In the genomic region with DNA sequence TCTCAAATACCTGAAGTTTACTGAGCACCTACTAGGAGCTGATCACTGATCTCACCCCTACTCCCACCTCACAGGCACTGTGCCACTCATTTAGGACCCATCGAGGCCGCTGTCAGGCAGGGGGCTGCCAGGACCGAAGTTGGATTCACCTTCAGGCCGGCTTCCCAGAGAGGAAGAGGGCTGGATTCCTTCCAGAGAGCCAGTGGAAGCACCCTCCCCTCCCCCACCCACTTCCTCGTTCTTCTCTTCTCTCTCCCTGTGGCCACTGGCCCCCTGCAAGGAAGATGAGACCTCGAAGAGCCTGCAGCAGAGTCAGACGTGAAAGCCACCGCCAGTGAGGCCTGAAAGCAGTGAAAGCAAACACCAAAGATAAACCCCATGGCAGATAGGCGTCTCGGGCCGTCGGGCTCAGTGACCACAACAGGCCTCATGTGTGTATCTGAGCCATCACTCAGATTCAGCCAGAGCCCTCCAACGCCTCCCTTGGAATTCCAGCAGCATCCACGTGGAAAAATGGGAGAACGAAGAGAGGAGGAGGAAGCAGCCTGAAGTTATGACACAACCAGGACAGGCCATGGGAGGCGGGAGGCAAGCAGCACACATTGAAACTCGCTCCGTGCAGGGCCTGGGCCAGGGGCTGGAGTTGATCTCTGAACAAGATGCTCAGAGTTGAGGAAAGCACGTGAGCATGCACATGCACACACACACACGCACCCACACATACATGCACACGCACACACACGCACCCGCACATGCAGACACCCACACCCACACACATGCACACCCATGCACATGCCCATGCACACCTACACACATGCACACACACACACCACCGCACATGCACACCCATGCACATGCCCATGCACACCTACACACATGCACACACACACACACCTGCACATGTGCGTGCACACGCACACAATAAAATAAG, we compare ENCODE assay signal across 12 cellular contexts. TPM values are rescaled to one million over a fixed set of nuclear protein-coding genes. Genes with fewer than 3 reads are reported as not detected.
DNase-seq lines count a peak whose midpoint lies in the region; ATAC-seq and TF ChIP-seq lines count a peak whose summit lies in the region.
"Had no signal": no experiment of that assay in that cellular context is flagged by ENCODE, and none has a peak within 500 bp of the region (broad histone marks: within the 10 kb centered on the region; RNA-seq: fewer than 3 reads in every experiment).

No MANE protein-coding gene starts in this region.

- H3K79me1 ChIP-seq in mesendoderm (ENCODE audit: low read length) = no peaks in the 10 kb centered on the region

- peak overlapping the region; percentile 65 to 88 for H3K4me3 Mint-ChIP-seq in CD14-positive monocyte
- peak overlapping the region; percentile 59 for H3K4me3 Mint-ChIP-seq in activated T-helper 1 cell treated with anti-CD3 and anti-CD28 coated beads, Interleukin-12 subunit alpha, Interleukin-12 subunit beta, Interleukin-2, Interleukin-4 antibody, amounts not matched to agents 30 ng/mL and 10 ng/mL and 1 ng/mL, durations not matched to agents 14 hours and 24 hours and 36 hours

- H3K27me3 ChIP-seq in HL-60 (ENCODE audit: insufficient read depth, poor library complexity, severe bottlenecking) = no peaks in the 10 kb centered on the region
- no peaks in the 10 kb centered on the region for H3K27me3 ChIP-seq in mesendoderm (ENCODE audit: insufficient read depth, low read length, poor library complexity)

- no peak overlapping the region for H4K5ac ChIP-seq in mesendoderm (ENCODE audit: low read length)

- H3K4me2 ChIP-seq in mesendoderm (ENCODE audit: low read length) = no peak overlapping the region
- H3K4me2 ChIP-seq: KMS-11 had no signal

- H3K4me3 ChIP-seq in HL-60 (replicated peaks; ENCODE audit: insufficient read depth, low read length) (no peak overlapping the region), mesendoderm (ENCODE audit: low read length) (no peak overlapping the region)

- H3K79me2 ChIP-seq in mesendoderm (ENCODE audit: control insufficient read depth, insufficient read depth, low read length) = no peaks in the 10 kb centered on the region

- peaks cover 7% of the 10 kb centered on the region for H3K4me1 ChIP-seq in mesendoderm (ENCODE audit: control insufficient read depth, low read depth, low read length)

- H3K36me3 ChIP-seq in mesendoderm (ENCODE audit: control insufficient read depth, insufficient read depth, low read length) = no peaks in the 10 kb centered on the region

- no CpG with 5 or more reads among the region's 26 CpGs for WGBS in mesendoderm (ENCODE audit: extremely low coverage, insufficient coverage, low lambda C conversion rate)

- no peak overlapping the region for H3K18ac ChIP-seq in mesendoderm (ENCODE audit: low read length)

- no peak overlapping the region for H2AK5ac ChIP-seq in mesendoderm (ENCODE audit: low read length)

- peaks cover 0 to 3% of the 10 kb centered on the region in 2 donors for H3K36me3 Mint-ChIP-seq in CD14-positive monocyte
- H3K36me3 Mint-ChIP-seq in activated T-helper 1 cell treated with anti-CD3 and anti-CD28 coated beads, Interleukin-12 subunit alpha, Interleukin-12 subunit beta, Interleukin-2, Interleukin-4 antibody, amounts not matched to agents 30 ng/mL and 10 ng/mL and 1 ng/mL, durations not matched to agents 14 hours and 24 hours and 36 hours (ENCODE audit: low read depth) = no peaks in the 10 kb centered on the region

- H3K27ac ChIP-seq in HL-60 (replicated peaks) = peak overlapping the region; percentile 84
- no peak overlapping the region for H3K27ac ChIP-seq in mesendoderm (ENCODE audit: low read depth, low read length)
- H3K27ac ChIP-seq: KMS-11 had no signal

- H3K27me3 Mint-ChIP-seq in CD14-positive monocyte (ENCODE audit: low read depth in 3 of 3) = peaks cover 0 to 3% (median 0%) of the 10 kb centered on the region in 3 donors
- H3K27me3 Mint-ChIP-seq in activated T-helper 1 cell treated with anti-CD3 and anti-CD28 coated beads, Interleukin-12 subunit alpha, Interleukin-12 subunit beta, Interleukin-2, Interleukin-4 antibody, amounts not matched to agents 30 ng/mL and 10 ng/mL and 1 ng/mL, durations not matched to agents 14 hours and 24 hours and 36 hours (ENCODE audit: insufficient read depth) = no peaks in the 10 kb centered on the region

- H3K4ac ChIP-seq in mesendoderm (ENCODE audit: low read depth, low read length) = no peak overlapping the region

- ATAC-seq in GM21390 (IDR thresholded peaks at IDR 0.05; ENCODE audit: unreplicated experiment) = no peak
- no peak for ATAC-seq in HG03378 (IDR thresholded peaks at IDR 0.05; ENCODE audit: unreplicated experiment)
- ATAC-seq in HG03159 (IDR thresholded peaks at IDR 0.05; ENCODE audit: unreplicated experiment) = no peak

- no peak overlapping the region for H2BK15ac ChIP-seq in mesendoderm (replicated peaks; ENCODE audit: low read depth)

- no peak overlapping the region for H4K8ac ChIP-seq in mesendoderm (ENCODE audit: low read depth, low read length)

- no peak overlapping the region for H2BK5ac ChIP-seq in mesendoderm (ENCODE audit: low read length)

- peak overlapping the region; percentile 39 for H3K23ac ChIP-seq in mesendoderm (ENCODE audit: low read length)

- peak overlapping the region; percentile 34 for H3K9ac ChIP-seq in mesendoderm (ENCODE audit: low read length)
- H3K9ac ChIP-seq: KMS-11 had no signal

- H3K56ac ChIP-seq in mesendoderm (ENCODE audit: low read length) = peak overlapping the region; percentile 79

- H3K27ac Mint-ChIP-seq in CD14-positive monocyte = peak overlapping the region; percentile 92 to 98 (median 98)
- peak overlapping the region; percentile 57 for H3K27ac Mint-ChIP-seq in activated T-helper 1 cell treated with anti-CD3 and anti-CD28 coated beads, Interleukin-12 subunit alpha, Interleukin-12 subunit beta, Interleukin-2, Interleukin-4 antibody, amounts not matched to agents 30 ng/mL and 10 ng/mL and 1 ng/mL, durations not matched to agents 14 hours and 24 hours and 36 hours

- peaks cover 0 to 5% (median 0%) of the 10 kb centered on the region in 7 donors for H3K9me3 Mint-ChIP-seq in CD14-positive monocyte
- no peaks in the 10 kb centered on the region for H3K9me3 Mint-ChIP-seq in activated T-helper 1 cell treated with anti-CD3 and anti-CD28 coated beads, Interleukin-12 subunit alpha, Interleukin-12 subunit beta, Interleukin-2, Interleukin-4 antibody, amounts not matched to agents 30 ng/mL and 10 ng/mL and 1 ng/mL, durations not matched to agents 14 hours and 24 hours and 36 hours

- H3K4me1 Mint-ChIP-seq in CD14-positive monocyte = peaks cover 90% of the 10 kb centered on the region
- H3K4me1 Mint-ChIP-seq in activated T-helper 1 cell treated with anti-CD3 and anti-CD28 coated beads, Interleukin-12 subunit alpha, Interleukin-12 subunit beta, Interleukin-2, Interleukin-4 antibody, amounts not matched to agents 30 ng/mL and 10 ng/mL and 1 ng/mL, durations not matched to agents 14 hours and 24 hours and 36 hours (ENCODE audit: low read depth) = peaks cover 40% of the 10 kb centered on the region

- no peak for DNase-seq in CD14-positive monocyte (ENCODE audit: low spot score)
- peak; percentile 65 to 82 for DNase-seq in HL-60 (ENCODE audit: low read depth in 1 of 2, low spot score in 1 of 2)
- DNase-seq in activated T-helper 1 cell treated with anti-CD3 and anti-CD28 coated beads, Interleukin-12 subunit alpha, Interleukin-12 subunit beta, Interleukin-2, Interleukin-4 antibody, amounts not matched to agents 30 ng/mL and 10 ng/mL and 1 ng/mL, durations not matched to agents 14 hours and 24 hours and 36 hours (ENCODE audit: low spot score) = no peak
- peak; percentile 53 for DNase-seq in mesendoderm
- no peak for DNase-seq in NCI-H526 treated with DMSO at 0.1 percent for 48 hours (lab: John Stamatoyannopoulos, UW)
- DNase-seq: cerebellar nuclear complex; stimulated activated CD4-positive, alpha-beta T cell treated with anti-CD3 and anti-CD28 coated beads, Interleukin-2, amount 100 ng/mL, for 24 hours; T-helper 9 cell had no signal

- intact Hi-C loops in CD14-positive monocyte (cut with micrococcal nuclease) = loop anchor here in 1 of 2 donors (10.0 kb wide), 1 partner anchor 65 kb away; no protein-coding TSS in a partner anchor
- intact Hi-C loops in activated T-helper 1 cell treated with anti-CD3 and anti-CD28 coated beads, Interleukin-12 subunit alpha, Interleukin-12 subunit beta, Interleukin-2, Interleukin-4 antibody, amounts not matched to agents 30 ng/mL and 10 ng/mL and 1 ng/mL, durations not matched to agents 14 hours and 24 hours and 36 hours (cut with micrococcal nuclease) = loop anchor here (10.0 kb wide), 2 partner anchors 255 to 665 kb away; a partner anchor contains a TSS

- H2BK120ac ChIP-seq in mesendoderm (ENCODE audit: low read depth, low read length) = no peak overlapping the region

- no peak for TF ChIP-seq CTCF in CD14-positive monocyte (IDR thresholded peaks at IDR 0.05)
- no peak for TF ChIP-seq CTCF in HL-60 (IDR thresholded peaks at IDR 0.05; ENCODE audit: insufficient read depth, low read length)

RNA-seq across cellular contexts. Expression of a gene that starts 6.2 kb away (rescaled TPM):
- polyA plus RNA-seq in CD14-positive monocyte = 100 to 1,000 TPM; 842 to 938 TPM
- 13.8 and 15.9 TPM in 2 replicates for total RNA-seq in activated T-helper 1 cell treated with anti-CD3 and anti-CD28 coated beads, Interleukin-12 subunit alpha, Interleukin-12 subunit beta, Interleukin-2, Interleukin-4 antibody, amounts not matched to agents 30 ng/mL and 10 ng/mL and 1 ng/mL, durations not matched to agents 14 hours and 24 hours and 36 hours
- polyA plus RNA-seq in mesendoderm (2013, experiment 1 of 2) = 37.9 TPM
- polyA plus RNA-seq in mesendoderm (2013, experiment 2 of 2) = 38.7 TPM

RNA-seq across cellular contexts. Expression of a gene that starts 32.2 kb away (rescaled TPM):
- not detected for polyA plus RNA-seq in CD14-positive monocyte
- not detected in 2 replicates for total RNA-seq in activated T-helper 1 cell treated with anti-CD3 and anti-CD28 coated beads, Interleukin-12 subunit alpha, Interleukin-12 subunit beta, Interleukin-2, Interleukin-4 antibody, amounts not matched to agents 30 ng/mL and 10 ng/mL and 1 ng/mL, durations not matched to agents 14 hours and 24 hours and 36 hours
- 0.80 TPM for polyA plus RNA-seq in mesendoderm (2013, experiment 1 of 2)
- 0.63 TPM for polyA plus RNA-seq in mesendoderm (2013, experiment 2 of 2)

RNA-seq across cellular contexts. Expression of a gene that starts 38.3 kb away (rescaled TPM):
- under 1 TPM; 0.14 to 0.18 TPM for polyA plus RNA-seq in CD14-positive monocyte
- total RNA-seq in activated T-helper 1 cell treated with anti-CD3 and anti-CD28 coated beads, Interleukin-12 subunit alpha, Interleukin-12 subunit beta, Interleukin-2, Interleukin-4 antibody, amounts not matched to agents 30 ng/mL and 10 ng/mL and 1 ng/mL, durations not matched to agents 14 hours and 24 hours and 36 hours = 0.07 TPM in 1 of 2 replicates, not detected in the other
- polyA plus RNA-seq in mesendoderm (2013, experiment 1 of 2) = 5.6 TPM
- polyA plus RNA-seq in mesendoderm (2013, experiment 2 of 2) = 5.8 TPM

RNA-seq across cellular contexts. Expression of a gene that starts 48.8 kb away (rescaled TPM):
- polyA plus RNA-seq in CD14-positive monocyte = 10 to 100 TPM; 57.8 to 71.3 TPM
- total RNA-seq in activated T-helper 1 cell treated with anti-CD3 and anti-CD28 coated beads, Interleukin-12 subunit alpha, Interleukin-12 subunit beta, Interleukin-2, Interleukin-4 antibody, amounts not matched to agents 30 ng/mL and 10 ng/mL and 1 ng/mL, durations not matched to agents 14 hours and 24 hours and 36 hours = 76.9 and 81.8 TPM in 2 replicates
- polyA plus RNA-seq in mesendoderm (2013, experiment 1 of 2) = 128 TPM
- 136 TPM for polyA plus RNA-seq in mesendoderm (2013, experiment 2 of 2)

Comparison
In these comparisons a context has a peak if more than half of its experiments do, and no peak if none do; other contexts are left out.
1. DNase-seq: peak in HL-60 (2 of 2) and mesendoderm (single experiment); none in CD14-positive monocyte (single experiment), activated T-helper 1 cell treated with anti-CD3 and anti-CD28 coated beads, Interleukin-12 subunit alpha, Interleukin-12 subunit beta, Interleukin-2, Interleukin-4 antibody, amounts not matched to agents 30 ng/mL and 10 ng/mL and 1 ng/mL, durations not matched to agents 14 hours and 24 hours and 36 hours (single experiment) and NCI-H526 treated with DMSO at 0.1 percent for 48 hours (single experiment).